In the genomic region with DNA sequence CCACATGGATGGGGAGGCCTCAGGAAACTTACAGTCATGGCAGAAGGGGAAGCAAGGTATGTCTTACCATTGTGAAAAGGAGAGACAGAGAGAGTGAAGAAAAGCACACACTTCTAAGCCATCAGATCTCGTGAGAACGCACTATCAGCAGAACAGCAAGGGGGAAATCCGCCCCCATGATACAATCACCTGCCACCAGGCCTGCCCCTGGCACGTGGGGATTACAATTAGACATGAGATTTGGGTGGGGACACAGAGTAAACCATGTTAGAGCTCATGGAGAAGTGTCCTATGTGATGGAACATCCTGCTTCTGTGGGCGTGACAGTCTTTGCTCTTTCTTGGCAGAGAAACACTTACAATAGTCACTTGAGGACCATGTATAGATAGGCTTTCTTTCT, we compare ENCODE assay signal across 29 cellular contexts.
"Had no signal": no experiment of that assay in that cellular context is flagged by ENCODE, and none has a peak within 500 bp of the region (broad histone marks: within the 10 kb centered on the region; RNA-seq: fewer than 3 reads in every experiment).

No MANE protein-coding gene starts in this region.

- H3K27me3 ChIP-seq: brain microvascular endothelial cell, esophagus squamous epithelium had no signal

- H3K36me3 ChIP-seq: brain microvascular endothelial cell, esophagus squamous epithelium, gastroesophageal sphincter had no signal

- H3K27ac ChIP-seq: brain microvascular endothelial cell, epithelial cell of prostate, esophagus squamous epithelium, gastroesophageal sphincter had no signal

- H3K4me3 ChIP-seq: esophagus squamous epithelium, gastroesophageal sphincter had no signal

- ATAC-seq: activated CD4-positive, CD25-positive, alpha-beta regulatory T cell treated with anti-CD3 and anti-CD28 coated beads, Interleukin-2, amount 50 U/mL, for 24 hours; activated CD8-positive, alpha-beta T cell treated with anti-CD3 and anti-CD28 coated beads for 36 hours; activated T-cell treated with anti-CD3 and anti-CD28 coated beads, Interleukin-2, amount 50 U/mL, for 4 hours; activated T-helper 17 cell treated with anti-CD3 and anti-CD28 coated beads, Interleukin-2, amount 50 U/mL, for 72 hours; effector memory CD8-positive, alpha-beta T cell; gastroesophageal sphincter had no signal

- DNase-seq: activated B cell treated with CpG ODN at 0.5 μM for 24 hours; activated CD4-positive, alpha-beta T cell treated with anti-CD3 and anti-CD28 coated beads for 48 hours; activated CD4-positive, alpha-beta T cell treated with anti-CD3 and anti-CD28 coated beads, Interleukin-2, amount 50 U/mL, for 1 hour; activated CD4-positive, alpha-beta T cell treated with anti-CD3 and anti-CD28 coated beads, Interleukin-2, amount 50 U/mL, for 48 hours; activated CD8-positive, alpha-beta memory T cell treated with anti-CD3 and anti-CD28 coated beads for 24 hours; activated CD8-positive, alpha-beta T cell treated with anti-CD3 and anti-CD28 coated beads for 36 hours; activated effector memory CD4-positive, alpha-beta T cell treated with Interleukin-2 at 50 U/mL for 16 hours; activated gamma-delta T cell treated with Interleukin-2 at 50 U/mL for 16 hours; activated naive CD4-positive, alpha-beta T cell treated with anti-CD3 and anti-CD28 coated beads, Interleukin-2, amount 50 U/mL, for 16 hours; activated naive CD4-positive, alpha-beta T cell treated with Interleukin-2 at 50 U/mL for 16 hours; activated T-cell treated with anti-CD3 and anti-CD28 coated beads, Interleukin-2, amount 50 U/mL, for 4 hours; amniotic stem cell; anterior cingulate cortex; brain microvascular endothelial cell; caudate nucleus; cortex of kidney; dermis blood vessel endothelial cell; effector CD4-positive, alpha-beta T cell; effector memory CD8-positive, alpha-beta T cell; esophagus squamous epithelium; foreskin melanocyte; T-helper 2 cell had no signal

- FAIRE-seq: astrocyte, colon, endothelial cell of umbilical vein had no signal
